Comparison of ENCODE assay signal across 11 cellular contexts in the genomic region with DNA sequence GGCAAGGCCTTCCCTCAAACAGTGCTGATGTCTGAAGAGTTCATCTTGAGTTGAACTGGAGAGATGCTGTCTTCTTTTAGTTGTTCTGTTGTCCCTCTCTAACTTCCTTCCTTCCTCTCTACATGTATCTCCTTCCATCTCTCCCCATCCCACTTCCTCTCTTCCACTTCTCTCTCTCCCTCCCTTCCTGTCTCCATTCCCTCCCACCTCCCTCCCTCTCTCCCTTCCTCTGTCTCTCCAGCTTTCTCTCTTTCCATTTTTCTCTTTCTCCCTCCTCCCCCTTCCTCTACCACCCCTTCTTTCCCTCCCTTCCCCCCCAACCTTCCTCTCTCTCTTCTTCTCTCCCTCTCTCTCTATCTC. TPM values are rescaled to one million over a fixed set of nuclear protein-coding genes. Genes with fewer than 3 reads are reported as not detected.
A peak's percentile ranks its signal among the peaks of the same experiment; 100 is the strongest.
DNase-seq lines count a peak whose midpoint lies in the region; ATAC-seq and TF ChIP-seq lines count a peak whose summit lies in the region.
"Had no signal": no experiment of that assay in that cellular context is flagged by ENCODE, and none has a peak within 500 bp of the region (broad histone marks: within the 10 kb centered on the region; RNA-seq: fewer than 3 reads in every experiment).

No MANE protein-coding gene starts in this region.

- H3F3A ChIP-seq in GM23338 (replicated peaks; ENCODE audit: low read depth), result no peaks in the 10 kb centered on the region; the same call in 1 of the 2 replicates

- H3K4ac ChIP-seq in mesenchymal stem cell (ENCODE audit: low read depth in 1 of 2, low read length in 2 of 2), result peak overlapping the region; percentile 75 to 96

- H2AK5ac ChIP-seq in mesenchymal stem cell (ENCODE audit: low read length, severe bottlenecking), result peak overlapping the region; percentile 42

- H3K4me2 ChIP-seq in GM23338 (peak overlapping the region; percentile 57; the same call in 1 of the 2 replicates), mesenchymal stem cell (ENCODE audit: low read length, poor library complexity, severe bottlenecking) (no peak overlapping the region)

- no peaks in the 10 kb centered on the region for H4K20me1 ChIP-seq in GM23338 (replicated peaks; ENCODE audit: insufficient read depth)

- H3K27me3 ChIP-seq in GM23338 (ENCODE audit: insufficient read depth), result no peaks in the 10 kb centered on the region
- peaks cover 0 to 57% of the 10 kb centered on the region in 2 experiments for H3K27me3 ChIP-seq in mesenchymal stem cell (ENCODE audit: control insufficient read depth in 1 of 2, insufficient read depth in 1 of 2, low read length in 2 of 2)

- no peaks in the 10 kb centered on the region for H3K79me1 ChIP-seq in mesenchymal stem cell (replicated peaks; ENCODE audit: low read length, poor library complexity, severe bottlenecking)

- no peak overlapping the region for H3K4me3 ChIP-seq in GM23338
- peak overlapping the region in 1 of 2 experiments; percentile 29 for H3K4me3 ChIP-seq in mesenchymal stem cell (ENCODE audit: insufficient read depth in 1 of 2, low read depth in 1 of 2, low read length in 2 of 2)

- H3K36me3 Mint-ChIP-seq in GM23338 (ENCODE audit: low read depth), result no peaks in the 10 kb centered on the region; the same call in 2 of the 3 replicates
- H3K36me3 Mint-ChIP-seq in brain, result no peaks in the 10 kb centered on the region
- no peaks in the 10 kb centered on the region for H3K36me3 Mint-ChIP-seq in stimulated activated memory B cell treated with anti-CD40 and anti-IgM and Interleukin-4, amounts not matched to agents 10 μg/mL and 1 μg/mL and 100 μg/mL, for 72 hours

- peaks cover 18% of the 10 kb centered on the region; the same call in 1 of the 2 replicates for H3K9me2 ChIP-seq in GM23338 (ENCODE audit: insufficient read depth)

- peak overlapping the region; percentile 81 to 100 for H3K18ac ChIP-seq in mesenchymal stem cell (ENCODE audit: low read depth in 1 of 2, low read length in 2 of 2)

- H3K9me3 Mint-ChIP-seq in GM23338, result no peaks in the 10 kb centered on the region; the same call in 2 of the 3 replicates
- H3K9me3 Mint-ChIP-seq in brain, result peaks cover 0 to 11% (median 0%) of the 10 kb centered on the region in 5 experiments
- no peaks in the 10 kb centered on the region for H3K9me3 Mint-ChIP-seq in stimulated activated memory B cell treated with anti-CD40 and anti-IgM and Interleukin-4, amounts not matched to agents 10 μg/mL and 1 μg/mL and 100 μg/mL, for 72 hours

- peak overlapping the region; percentile 94 for H2BK15ac ChIP-seq in mesenchymal stem cell (ENCODE audit: low read depth, poor library complexity, severe bottlenecking)

- H4K8ac ChIP-seq in mesenchymal stem cell (ENCODE audit: low read length), result peak overlapping the region; percentile 94

- H2BK12ac ChIP-seq in mesenchymal stem cell (ENCODE audit: low read length in 2 of 2), result peak overlapping the region; percentile 97 to 100

- peak overlapping the region; percentile 95 for H2BK120ac ChIP-seq in mesenchymal stem cell (ENCODE audit: low read depth, low read length)

- H3K4me1 ChIP-seq in GM23338 (ENCODE audit: insufficient read depth) (peaks cover 21% of the 10 kb centered on the region; the same call in 1 of the 2 replicates), mesenchymal stem cell (ENCODE audit: control insufficient read depth, insufficient read depth, low read depth, low read length) (peaks cover 15% of the 10 kb centered on the region)

- no peak for TF ChIP-seq CTCF in GM23338 (conservative IDR thresholded peaks at IDR 0.05; ENCODE audit: low read depth in 2 of 2)
- no peak for TF ChIP-seq CTCF in brain (conservative IDR thresholded peaks at IDR 0.05)

- H3K9me3 ChIP-seq in mesenchymal stem cell (ENCODE audit: control insufficient read depth, low read length), result no peaks in the 10 kb centered on the region

- peak overlapping the region; percentile 91 for H4K91ac ChIP-seq in mesenchymal stem cell (ENCODE audit: low read length)

- peak overlapping the region; percentile 66 for H3K9ac ChIP-seq in mesenchymal stem cell (ENCODE audit: low read length)

- peak overlapping the region; percentile 21 for H2BK5ac ChIP-seq in mesenchymal stem cell (ENCODE audit: low read depth, low read length, poor library complexity, severe bottlenecking)

- H3K36me3 ChIP-seq in GM23338 (ENCODE audit: insufficient read depth), result no peaks in the 10 kb centered on the region
- no peaks in the 10 kb centered on the region for H3K36me3 ChIP-seq in mesenchymal stem cell (ENCODE audit: control insufficient read depth in 1 of 2, insufficient read depth in 2 of 2, low read depth in 1 of 2, low read length in 2 of 2)

- ATAC-seq in GM23338, result no peak
- no peak for ATAC-seq in stimulated activated memory B cell treated with anti-CD40 and anti-IgM and Interleukin-4, amounts not matched to agents 10 μg/mL and 1 μg/mL and 100 μg/mL, for 72 hours
- no peak for ATAC-seq in GM21447 (IDR thresholded peaks at IDR 0.05; ENCODE audit: unreplicated experiment)
- no peak for ATAC-seq in esophagus mucosa
- ATAC-seq in HG02571 (IDR thresholded peaks at IDR 0.05; ENCODE audit: unreplicated experiment), result no peak
- ATAC-seq: activated CD4-positive, alpha-beta T cell treated with anti-CD3 and anti-CD28 coated beads for 36 hours had no signal

- H3K79me2 ChIP-seq in GM23338 (replicated peaks; ENCODE audit: insufficient read depth), result no peaks in the 10 kb centered on the region

- H3K27ac ChIP-seq in GM23338 (ENCODE audit: low read depth) (no peak overlapping the region), mesenchymal stem cell (ENCODE audit: low read length, poor library complexity, severe bottlenecking) (peak overlapping the region; percentile 93)

- H3K4me3 Mint-ChIP-seq in GM23338, result no peak overlapping the region
- peak overlapping the region in 3 of 5 experiments; percentile 26 to 42 (median 28) for H3K4me3 Mint-ChIP-seq in brain
- H3K4me3 Mint-ChIP-seq in stimulated activated memory B cell treated with anti-CD40 and anti-IgM and Interleukin-4, amounts not matched to agents 10 μg/mL and 1 μg/mL and 100 μg/mL, for 72 hours, result no peak overlapping the region
- H3K4me3 Mint-ChIP-seq: activated CD4-positive, alpha-beta T cell treated with anti-CD3 and anti-CD28 coated beads for 36 hours; central memory CD8-positive, alpha-beta T cell had no signal

- peaks cover 35% of the 10 kb centered on the region for H3K4me1 Mint-ChIP-seq in GM23338
- peaks cover 49% of the 10 kb centered on the region for H3K4me1 Mint-ChIP-seq in brain
- H3K4me1 Mint-ChIP-seq in stimulated activated memory B cell treated with anti-CD40 and anti-IgM and Interleukin-4, amounts not matched to agents 10 μg/mL and 1 μg/mL and 100 μg/mL, for 72 hours, result peaks cover 59% of the 10 kb centered on the region
- H3K4me1 Mint-ChIP-seq: activated CD4-positive, alpha-beta T cell treated with anti-CD3 and anti-CD28 coated beads for 36 hours; central memory CD8-positive, alpha-beta T cell had no signal

- DNase-seq in GM23338 (ENCODE audit: low spot score), result no peak
- DNase-seq in mesenchymal stem cell, result no peak
- no peak for DNase-seq in NCI-H1105 treated with DMSO at 0.1 percent for 48 hours (lab: John Stamatoyannopoulos, UW)
- DNase-seq: activated CD4-positive, alpha-beta T cell treated with anti-CD3 and anti-CD28 coated beads for 36 hours; NCI-H446 treated with DMSO at 0.1 percent for 48 hours had no signal

- H3K14ac ChIP-seq in mesenchymal stem cell (ENCODE audit: low read length in 2 of 2), result peak overlapping the region in 1 of 2 experiments; percentile 96

- H3K27ac Mint-ChIP-seq in GM23338, result no peak overlapping the region
- H3K27ac Mint-ChIP-seq in brain, result peak overlapping the region in 4 of 5 experiments; percentile 73 to 96 (median 94)
- peak overlapping the region; percentile 70 for H3K27ac Mint-ChIP-seq in stimulated activated memory B cell treated with anti-CD40 and anti-IgM and Interleukin-4, amounts not matched to agents 10 μg/mL and 1 μg/mL and 100 μg/mL, for 72 hours
- H3K27ac Mint-ChIP-seq: activated CD4-positive, alpha-beta T cell treated with anti-CD3 and anti-CD28 coated beads for 36 hours had no signal

- H2AFZ ChIP-seq in GM23338 (no peak overlapping the region), mesenchymal stem cell (ENCODE audit: low read depth, low read length) (no peak overlapping the region)

- H3K27me3 Mint-ChIP-seq in GM23338 (ENCODE audit: insufficient read depth, low read depth, poor library complexity), result peaks cover 18% of the 10 kb centered on the region
- H3K27me3 Mint-ChIP-seq in brain, result no peaks in the 10 kb centered on the region
- no peaks in the 10 kb centered on the region for H3K27me3 Mint-ChIP-seq in stimulated activated memory B cell treated with anti-CD40 and anti-IgM and Interleukin-4, amounts not matched to agents 10 μg/mL and 1 μg/mL and 100 μg/mL, for 72 hours
- H3K27me3 Mint-ChIP-seq: activated CD4-positive, alpha-beta T cell treated with anti-CD3 and anti-CD28 coated beads for 36 hours; central memory CD8-positive, alpha-beta T cell had no signal

- H3K23ac ChIP-seq in mesenchymal stem cell (ENCODE audit: low read length in 2 of 2), result no peak overlapping the region

TF ChIP-seq in GM23338, 12 proteins besides CTCF, POLR2A, EP300 and RAD21 (continues in another document):
- no peak for TF ChIP-seq CREB1 (CRISPR knock-in tag; IDR thresholded peaks at IDR 0.05; ENCODE audit: low read depth)
- no peak for TF ChIP-seq EZH2phosphoT487 (IDR thresholded peaks at IDR 0.05; ENCODE audit: unreplicated experiment)
- no peak for TF ChIP-seq STAT1 (IDR thresholded peaks at IDR 0.05; ENCODE audit: unreplicated experiment)

RNA-seq across cellular contexts. Expression of a gene that starts 40.7 kb away (rescaled TPM):
- total RNA-seq in GM23338 (2014; rRNA removed; shearing (Covaris generic)), result 20.6 and 28.7 TPM in 2 replicates
- 6.2 TPM in 2 replicates for polyA plus RNA-seq in GM23338 (2016; fragmentation: Nextera tagmentation; extraction: Ambion mirVana)
- polyA plus RNA-seq in brain (ENCODE audit: insufficient read depth, low read depth, low replicate concordance), result 28.1 TPM
- 142 TPM for polyA plus RNA-seq in mesenchymal stem cell (2013, experiment 1 of 2)
- polyA plus RNA-seq in mesenchymal stem cell (2013, experiment 2 of 2), result 136 TPM
- total RNA-seq in esophagus mucosa, result 4.6 TPM

Comparison
In these comparisons a context has a peak if more than half of its experiments do, and no peak if none do; other contexts are left out.
1. H3K4me3 Mint-ChIP-seq: peak in brain (3 of 5); none in GM23338 (single experiment) and stimulated activated memory B cell treated with anti-CD40 and anti-IgM and Interleukin-4, amounts not matched to agents 10 μg/mL and 1 μg/mL and 100 μg/mL, for 72 hours (single experiment).